ENCODE assay signal across 1 cellular context in the genomic region with DNA sequence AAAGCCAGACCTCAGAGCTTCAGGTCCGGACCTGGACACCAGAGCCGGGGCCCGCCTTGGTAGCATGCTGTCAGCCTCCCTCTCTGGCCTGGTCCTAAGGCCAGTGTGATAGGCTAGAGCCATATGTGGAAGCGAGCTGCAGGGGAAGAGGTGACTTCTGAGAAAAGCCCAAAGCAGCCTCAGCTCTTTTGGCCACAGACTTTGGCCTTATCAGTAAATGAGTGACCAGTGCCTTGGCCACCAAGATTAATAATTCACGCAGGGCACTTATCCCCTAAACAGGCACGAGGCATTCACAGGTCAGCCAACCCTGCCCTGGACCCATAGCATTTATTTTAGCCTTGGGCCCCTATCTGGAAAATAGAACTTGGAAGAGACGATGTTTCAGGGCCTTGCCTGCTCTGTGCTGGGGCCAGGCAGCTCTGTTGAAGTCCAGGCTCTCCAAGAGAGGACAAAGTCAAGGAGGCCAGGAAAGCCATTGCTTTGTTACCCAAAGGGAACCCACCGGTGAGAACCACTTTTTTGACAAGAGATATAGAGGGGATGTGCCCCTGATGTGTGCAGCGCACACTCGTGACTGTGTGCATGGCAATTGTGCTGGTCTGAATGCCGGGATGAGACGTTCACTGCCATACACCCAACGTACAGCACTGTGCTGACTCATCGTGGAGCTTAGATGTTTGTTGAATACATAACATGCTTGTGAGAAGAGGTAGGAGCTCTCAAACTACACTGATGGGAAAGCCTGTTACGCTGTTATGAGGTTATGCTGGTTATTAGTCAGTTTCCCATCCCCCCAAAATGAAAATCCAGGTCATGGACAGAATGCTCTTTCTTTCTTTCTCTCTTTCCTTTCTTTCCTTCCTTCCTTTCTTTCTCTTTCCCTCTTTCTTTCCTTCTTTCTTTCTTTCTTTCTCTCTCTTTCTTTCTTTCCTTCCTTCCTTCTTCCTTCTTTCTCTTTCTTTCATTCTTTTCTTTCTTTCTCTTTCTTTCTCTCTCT.
TF ChIP-seq lines count a peak whose summit lies in the region.

No MANE protein-coding gene starts in this region.

TF ChIP-seq in K562, 482 proteins besides CTCF, POLR2A, EP300 and RAD21 (continued from another document and continues in another):
- TF ChIP-seq DEAF1 (CRISPR knock-in tag; IDR thresholded peaks at IDR 0.05) (0 out of 2 replicates have a peak, but pooled peaks have one; percentile 24), FOSL1 (tag; conservative IDR thresholded peaks at IDR 0.05) (peak; percentile 83), ZNF436 (CRISPR knock-in tag; IDR thresholded peaks at IDR 0.05) (no peak), JUNB (CRISPR knock-in tag; conservative IDR thresholded peaks at IDR 0.05) (no peak), ZNF174 (CRISPR knock-in tag; IDR thresholded peaks at IDR 0.05) (no peak), ZC3H8 (IDR thresholded peaks at IDR 0.05) (0 out of 2 replicates have a peak, but pooled peaks have one; percentile 35), SRSF1 (IDR thresholded peaks at IDR 0.05; ENCODE audit: low read depth, low read length) (no peak), TSC22D4 (tag; IDR thresholded peaks at IDR 0.05) (no peak), TFAM (CRISPR knock-in tag; conservative IDR thresholded peaks at IDR 0.05) (no peak), ZNF41 (CRISPR knock-in tag; conservative IDR thresholded peaks at IDR 0.05) (0 out of 2 replicates have a peak, but pooled peaks have one; percentile 21), ZEB2 (IDR thresholded peaks at IDR 0.05) (peak; percentile 64; the same call in 1 of the 2 replicates), ETV1 (tag; conservative IDR thresholded peaks at IDR 0.05; ENCODE audit: low read depth) (peak; percentile 50), ZNF217 (CRISPR knock-in tag; IDR thresholded peaks at IDR 0.05) (no peak), HLTF (IDR thresholded peaks at IDR 0.05) (peak; percentile 96), NFIC (IDR thresholded peaks at IDR 0.05) (peak; percentile 34; the same call in 1 of the 2 replicates), FOXA3 (CRISPR knock-in tag; conservative IDR thresholded peaks at IDR 0.05 in 1 of 2, IDR thresholded peaks at IDR 0.05 in 1 of 2) (no peak), HMBOX1 (IDR thresholded peaks at IDR 0.05) (peak; percentile 58), KLF13 (tag; IDR thresholded peaks at IDR 0.05; ENCODE audit: borderline replicate concordance, low read depth) (0 out of 2 replicates have a peak, but pooled peaks have one; percentile 19), ZNF224 (CRISPR knock-in tag; IDR thresholded peaks at IDR 0.05) (no peak), NCOA4 (IDR thresholded peaks at IDR 0.05; ENCODE audit: partially characterized antibody) (peak; percentile 89), ESRRB (CRISPR knock-in tag; IDR thresholded peaks at IDR 0.05; ENCODE audit: borderline replicate concordance) (no peak), RREB1 (CRISPR knock-in tag; IDR thresholded peaks at IDR 0.05) (peak; percentile 61; the same call in 1 of the 2 replicates), DNMT1 (IDR thresholded peaks at IDR 0.05) (no peak), GABPB1 (CRISPR knock-in tag; IDR thresholded peaks at IDR 0.05) (peak; percentile 63), NONO (IDR thresholded peaks at IDR 0.05; ENCODE audit: low read depth in 2 of 2, low read length in 1 of 2) (no peak), TGIF2 (CRISPR knock-in tag; IDR thresholded peaks at IDR 0.05) (no peak), RFX1 (IDR thresholded peaks at IDR 0.05) (no peak), GTF2A2 (tag; IDR thresholded peaks at IDR 0.05) (peak; percentile 41; the same call in 1 of the 2 replicates), MITF (IDR thresholded peaks at IDR 0.05) (no peak), RBBP5 (IDR thresholded peaks at IDR 0.05; ENCODE audit: borderline replicate concordance, insufficient read depth, low read length, poor library complexity, severe bottlenecking) (no peak), ZNF507 (tag; conservative IDR thresholded peaks at IDR 0.05) (no peak), CBX1 (IDR thresholded peaks at IDR 0.05; ENCODE audit: low read depth) (no peak), KDM5B (IDR thresholded peaks at IDR 0.05; ENCODE audit: insufficient replicate concordance, low read depth, low read length) (peak; percentile 70), ZBTB7A (IDR thresholded peaks at IDR 0.05; ENCODE audit: borderline replicate concordance, control insufficient read depth, low read depth, low read length) (no peak), POLR2G (IDR thresholded peaks at IDR 0.05; ENCODE audit: low read depth, low read length) (no peak; the same call in 1 of the 2 replicates), NFYB (IDR thresholded peaks at IDR 0.05; ENCODE audit: extremely low read depth, insufficient read length) (no peak)
- TF ChIP-seq, protein P1, sequence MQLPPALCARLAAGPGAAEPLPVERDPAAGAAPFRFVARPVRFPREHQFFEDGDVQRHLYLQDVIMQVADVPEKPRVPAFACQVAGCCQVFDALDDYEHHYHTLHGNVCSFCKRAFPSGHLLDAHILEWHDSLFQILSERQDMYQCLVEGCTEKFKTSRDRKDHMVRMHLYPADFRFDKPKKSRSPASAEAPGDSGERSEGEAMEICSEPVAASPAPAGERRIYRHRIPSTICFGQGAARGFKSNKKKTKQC (CRISPR knock-in tag; IDR thresholded peaks at IDR 0.05): no peak; the same call in 1 of the 2 replicates
- TF ChIP-seq, protein P2, sequence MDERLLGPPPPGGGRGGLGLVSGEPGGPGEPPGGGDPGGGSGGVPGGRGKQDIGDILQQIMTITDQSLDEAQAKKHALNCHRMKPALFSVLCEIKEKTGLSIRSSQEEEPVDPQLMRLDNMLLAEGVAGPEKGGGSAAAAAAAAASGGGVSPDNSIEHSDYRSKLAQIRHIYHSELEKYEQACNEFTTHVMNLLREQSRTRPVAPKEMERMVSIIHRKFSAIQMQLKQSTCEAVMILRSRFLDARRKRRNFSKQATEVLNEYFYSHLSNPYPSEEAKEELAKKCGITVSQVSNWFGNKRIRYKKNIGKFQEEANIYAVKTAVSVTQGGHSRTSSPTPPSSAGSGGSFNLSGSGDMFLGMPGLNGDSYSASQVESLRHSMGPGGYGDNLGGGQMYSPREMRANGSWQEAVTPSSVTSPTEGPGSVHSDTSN (CRISPR knock-in tag; IDR thresholded peaks at IDR 0.05; ENCODE audit: low read depth): no peak
- TF ChIP-seq, protein P2 (tag; conservative IDR thresholded peaks at IDR 0.05; ENCODE audit: low read depth): peak; percentile 49
- TF ChIP-seq, protein P3, sequence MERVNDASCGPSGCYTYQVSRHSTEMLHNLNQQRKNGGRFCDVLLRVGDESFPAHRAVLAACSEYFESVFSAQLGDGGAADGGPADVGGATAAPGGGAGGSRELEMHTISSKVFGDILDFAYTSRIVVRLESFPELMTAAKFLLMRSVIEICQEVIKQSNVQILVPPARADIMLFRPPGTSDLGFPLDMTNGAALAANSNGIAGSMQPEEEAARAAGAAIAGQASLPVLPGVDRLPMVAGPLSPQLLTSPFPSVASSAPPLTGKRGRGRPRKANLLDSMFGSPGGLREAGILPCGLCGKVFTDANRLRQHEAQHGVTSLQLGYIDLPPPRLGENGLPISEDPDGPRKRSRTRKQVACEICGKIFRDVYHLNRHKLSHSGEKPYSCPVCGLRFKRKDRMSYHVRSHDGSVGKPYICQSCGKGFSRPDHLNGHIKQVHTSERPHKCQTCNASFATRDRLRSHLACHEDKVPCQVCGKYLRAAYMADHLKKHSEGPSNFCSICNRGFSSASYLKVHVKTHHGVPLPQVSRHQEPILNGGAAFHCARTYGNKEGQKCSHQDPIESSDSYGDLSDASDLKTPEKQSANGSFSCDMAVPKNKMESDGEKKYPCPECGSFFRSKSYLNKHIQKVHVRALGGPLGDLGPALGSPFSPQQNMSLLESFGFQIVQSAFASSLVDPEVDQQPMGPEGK (CRISPR knock-in tag; IDR thresholded peaks at IDR 0.05; ENCODE audit: borderline replicate concordance): peak; percentile 74; the same call in 1 of the 2 replicates
- TF ChIP-seq, protein P4, sequence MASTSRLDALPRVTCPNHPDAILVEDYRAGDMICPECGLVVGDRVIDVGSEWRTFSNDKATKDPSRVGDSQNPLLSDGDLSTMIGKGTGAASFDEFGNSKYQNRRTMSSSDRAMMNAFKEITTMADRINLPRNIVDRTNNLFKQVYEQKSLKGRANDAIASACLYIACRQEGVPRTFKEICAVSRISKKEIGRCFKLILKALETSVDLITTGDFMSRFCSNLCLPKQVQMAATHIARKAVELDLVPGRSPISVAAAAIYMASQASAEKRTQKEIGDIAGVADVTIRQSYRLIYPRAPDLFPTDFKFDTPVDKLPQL (IDR thresholded peaks at IDR 0.05; ENCODE audit: extremely low read depth, insufficient read length): no peak
